In the genomic region with DNA sequence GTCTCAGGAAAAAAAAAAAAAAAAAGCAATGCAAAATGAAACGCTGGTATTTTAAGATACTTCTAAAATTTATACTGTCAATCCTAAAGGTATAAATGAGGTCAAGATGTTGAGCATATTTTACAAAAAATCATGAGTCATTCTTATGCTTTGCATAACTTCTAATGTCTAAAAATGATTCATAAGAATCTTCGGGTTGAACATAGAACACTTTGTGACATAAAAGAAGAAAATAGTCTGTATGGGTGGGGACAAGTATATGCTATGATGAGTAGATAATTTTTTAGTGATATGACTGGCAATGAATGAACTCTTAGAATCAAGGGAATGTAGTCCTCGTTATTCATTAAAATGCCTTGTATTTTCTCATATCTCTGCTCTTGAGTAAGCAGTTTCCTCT, we compare ENCODE assay signal across 11 cellular contexts.
A peak's percentile ranks its signal among the peaks of the same experiment; 100 is the strongest.
DNase-seq lines count a peak whose midpoint lies in the region; ATAC-seq and TF ChIP-seq lines count a peak whose summit lies in the region.
"Had no signal": no experiment of that assay in that cellular context is flagged by ENCODE, and none has a peak within 500 bp of the region (broad histone marks: within the 10 kb centered on the region; RNA-seq: fewer than 3 reads in every experiment).

No MANE protein-coding gene starts in this region.

- peak overlapping the region; percentile 10 for H3K4me2 ChIP-seq in GM23248 (ENCODE audit: unreplicated experiment)

- H3K27me3 ChIP-seq in GM23248 (replicated peaks; ENCODE audit: insufficient read depth) (no peaks in the 10 kb centered on the region), RWPE2 (ENCODE audit: insufficient read depth, poor library complexity, severe bottlenecking) (no peaks in the 10 kb centered on the region), Caco-2 (replicated peaks; ENCODE audit: control insufficient read depth, insufficient read depth, low read length) (no peaks in the 10 kb centered on the region)

- no peak for TF ChIP-seq CTCF in RWPE2 (IDR thresholded peaks at IDR 0.05; ENCODE audit: poor library complexity, severe bottlenecking)
- TF ChIP-seq CTCF in Caco-2 (IDR thresholded peaks at IDR 0.05; ENCODE audit: insufficient read depth in 1 of 2, low read depth in 1 of 2, low read length in 1 of 2, severe bottlenecking in 1 of 2, unreplicated experiment in 1 of 2): no peak

- H3K4me1 Mint-ChIP-seq in Caco-2 (ENCODE audit: low read depth, unreplicated experiment): no peaks in the 10 kb centered on the region
- H3K4me1 Mint-ChIP-seq: stimulated activated naive B cell treated with anti-CD40 and anti-IgM and Interleukin-4, amounts not matched to agents 10 μg/mL and 1 μg/mL and 100 μg/mL, for 72 hours had no signal

- 0 to 5% methylated on average over 3 of the region's 3 CpGs for WGBS in GM23248 (ENCODE audit: low coverage in 1 of 2, low lambda C conversion rate in 2 of 2, missing lambda C conversion rate in 2 of 2), 2 experiments

- no peak overlapping the region for H3K27ac Mint-ChIP-seq in Caco-2 (ENCODE audit: unreplicated experiment)
- H3K27ac Mint-ChIP-seq: stimulated activated naive B cell treated with anti-CD40 and anti-IgM and Interleukin-4, amounts not matched to agents 10 μg/mL and 1 μg/mL and 100 μg/mL, for 72 hours had no signal

- DNase-seq in GM23248 (peak; percentile 78), RWPE2 (ENCODE audit: low spot score) (no peak), fibroblast of peridontal ligament (ENCODE audit: extremely low read depth) (peak; percentile 84), renal cortical epithelial cell (ENCODE audit: low read depth) (peak; percentile 9), Caco-2 (no peak), NCI-H1694 treated with DMSO at 0.1 percent for 48 hours (lab: John Stamatoyannopoulos, UW) (no peak), hippocampal formation (lab: John Stamatoyannopoulos, UW) (no peak)
- DNase-seq: NCI-H1694; nucleus accumbens; stimulated activated naive B cell treated with anti-CD40 and anti-IgM and Interleukin-4, amounts not matched to agents 10 μg/mL and 1 μg/mL and 100 μg/mL, for 72 hours; T-helper 2 cell had no signal

- H3F3A ChIP-seq in GM23248 (ENCODE audit: insufficient read depth): peaks cover 48% of the 10 kb centered on the region

- no peaks in the 10 kb centered on the region for H3K36me3 Mint-ChIP-seq in Caco-2 (ENCODE audit: insufficient read depth, unreplicated experiment)
- H3K36me3 Mint-ChIP-seq: stimulated activated naive B cell treated with anti-CD40 and anti-IgM and Interleukin-4, amounts not matched to agents 10 μg/mL and 1 μg/mL and 100 μg/mL, for 72 hours had no signal

- in situ Hi-C loops in GM23248 (cut with MboI): no loop called here

- BruUV-seq in Caco-2 (replicated peaks; lab: Mats Ljungman, UMichigan): no TSS peak

- H3K4me1 ChIP-seq in GM23248 (ENCODE audit: insufficient read depth) (peaks cover 57% of the 10 kb centered on the region), RWPE2 (ENCODE audit: insufficient read depth, poor library complexity, severe bottlenecking) (peaks cover 26% of the 10 kb centered on the region), Caco-2 (no peaks in the 10 kb centered on the region)

- no peaks in the 10 kb centered on the region for H4K20me1 ChIP-seq in GM23248 (ENCODE audit: insufficient read depth)

- H3K9me2 ChIP-seq in GM23248 (ENCODE audit: insufficient read depth): no peaks in the 10 kb centered on the region; the same call in 1 of the 2 replicates

- POLR2A ChIA-PET in Caco-2 (lab: Charles Lee): no interaction called here

- no peaks in the 10 kb centered on the region for H3K79me2 ChIP-seq in GM23248 (ENCODE audit: insufficient read depth)

- CTCF ChIA-PET in Caco-2 (lab: Charles Lee): no interaction called here

- H3K9ac ChIP-seq in GM23248: 0 out of 2 replicates have a peak overlapping the region, but pooled peaks have one; percentile 7

- no peaks in the 10 kb centered on the region for H3K9me3 ChIP-seq in GM23248 (ENCODE audit: low read depth)
- H3K9me3 ChIP-seq in RWPE2 (ENCODE audit: severe bottlenecking): peaks cover 4% of the 10 kb centered on the region
- H3K9me3 ChIP-seq in Caco-2: no peaks in the 10 kb centered on the region

- no peak overlapping the region for H3K4me3 ChIP-seq in GM23248
- H3K4me3 ChIP-seq in RWPE2 (ENCODE audit: severe bottlenecking): no peak overlapping the region
- H3K4me3 ChIP-seq in Caco-2 (ENCODE audit: low read depth, low read length): no peak overlapping the region

- no peak overlapping the region for H2AFZ ChIP-seq in GM23248

- H3K27me3 Mint-ChIP-seq in Caco-2 (ENCODE audit: insufficient read depth, unreplicated experiment): no peaks in the 10 kb centered on the region

- H3K27ac ChIP-seq in GM23248 (peak overlapping the region; percentile 69), RWPE2 (ENCODE audit: poor library complexity, severe bottlenecking) (peak overlapping the region; percentile 92)

- peak; percentile 88 for ATAC-seq in RWPE2 (ENCODE audit: low read depth)
- ATAC-seq: stimulated activated naive B cell treated with anti-CD40 and anti-IgM and Interleukin-4, amounts not matched to agents 10 μg/mL and 1 μg/mL and 100 μg/mL, for 72 hours had no signal

- intact Hi-C loops in Caco-2 (cut with micrococcal nuclease; ENCODE audit: unreplicated experiment): no loop called here

- H3K4me3 Mint-ChIP-seq in Caco-2 (ENCODE audit: unreplicated experiment): no peak overlapping the region
- H3K4me3 Mint-ChIP-seq: stimulated activated naive B cell treated with anti-CD40 and anti-IgM and Interleukin-4, amounts not matched to agents 10 μg/mL and 1 μg/mL and 100 μg/mL, for 72 hours had no signal

- H3K9me3 Mint-ChIP-seq in Caco-2 (ENCODE audit: unreplicated experiment): peaks cover 12% of the 10 kb centered on the region
- H3K9me3 Mint-ChIP-seq: stimulated activated naive B cell treated with anti-CD40 and anti-IgM and Interleukin-4, amounts not matched to agents 10 μg/mL and 1 μg/mL and 100 μg/mL, for 72 hours had no signal

- H3K36me3 ChIP-seq in GM23248 (ENCODE audit: low read depth) (no peaks in the 10 kb centered on the region), RWPE2 (ENCODE audit: low read depth) (no peaks in the 10 kb centered on the region), Caco-2 (ENCODE audit: control insufficient read depth, insufficient read depth, low read length) (no peaks in the 10 kb centered on the region)

Comparison
In these comparisons a context has a peak if more than half of its experiments do, and no peak if none do; other contexts are left out.
1. DNase-seq: peak in GM23248 (single experiment), fibroblast of peridontal ligament (single experiment) and renal cortical epithelial cell (single experiment); none in RWPE2 (single experiment), Caco-2 (0 of 2), NCI-H1694 treated with DMSO at 0.1 percent for 48 hours (single experiment) and hippocampal formation (0 of 2).